ENCODE assay signal across 8 cellular contexts in genomic region chr2:38748857-38749804, GRCh38. TPM values are rescaled to one million over a fixed set of nuclear protein-coding genes. Genes with fewer than 3 reads are reported as not detected.
DNase-seq lines count a peak whose midpoint lies in the region; ATAC-seq and TF ChIP-seq lines count a peak whose summit lies in the region.

No MANE protein-coding gene starts in this region.

- WGBS in lung, 2 donors, result 54 to 57% methylated on average over 27 of the region's 27 CpGs

- H3K27me3 ChIP-seq in right atrium auricular region, result no peaks in the 10 kb centered on the region
- no peaks in the 10 kb centered on the region for H3K27me3 ChIP-seq in ascending aorta
- H3K27me3 ChIP-seq in lung (ENCODE audit: control insufficient read depth, insufficient read depth), result no peaks in the 10 kb centered on the region
- no peaks in the 10 kb centered on the region for H3K27me3 ChIP-seq in vagina

- no peak for TF ChIP-seq POLR2A in vagina (IDR thresholded peaks at IDR 0.05)

- peaks cover 54% of the 10 kb centered on the region for H3K36me3 ChIP-seq in right atrium auricular region
- peaks cover 41 to 53% of the 10 kb centered on the region in 2 donors for H3K36me3 ChIP-seq in ascending aorta
- peaks cover 17 to 39% of the 10 kb centered on the region in 2 donors for H3K36me3 ChIP-seq in lung (ENCODE audit: control insufficient read depth in 2 of 2, insufficient read depth in 2 of 2, low read length in 2 of 2)
- H3K36me3 ChIP-seq in vagina, result peaks cover 0 to 53% of the 10 kb centered on the region in 2 donors

- no peak for TF ChIP-seq CTCF in right atrium auricular region (IDR thresholded peaks at IDR 0.05)
- TF ChIP-seq CTCF in ascending aorta (IDR thresholded peaks at IDR 0.05), result no peak
- no peak for TF ChIP-seq CTCF in lung (IDR thresholded peaks at IDR 0.05; ENCODE audit: control extremely low read depth, extremely low read depth)
- no peak for TF ChIP-seq CTCF in vagina (IDR thresholded peaks at IDR 0.05)

- H3K4me1 ChIP-seq in right atrium auricular region, result peaks cover 0 to 49% of the 10 kb centered on the region in 2 donors
- H3K4me1 ChIP-seq in ascending aorta, result peaks cover 5 to 28% of the 10 kb centered on the region in 2 donors
- peaks cover 3 to 15% of the 10 kb centered on the region in 2 donors for H3K4me1 ChIP-seq in lung (ENCODE audit: control insufficient read depth in 2 of 2, insufficient read depth in 2 of 2, low read length in 2 of 2)
- H3K4me1 ChIP-seq in vagina, result peaks cover 60% of the 10 kb centered on the region

- ATAC-seq in Right ventricle myocardium inferior (no peak), lung (ENCODE audit: insufficient read depth, low FRiP score) (no peak), HG02885 (IDR thresholded peaks at IDR 0.05; ENCODE audit: poor library complexity, unreplicated experiment) (no peak)

- intact Hi-C loops in Right ventricle myocardium inferior (cut with DNase I) (loop anchor here (10.0 kb wide), 1 partner anchor 434 kb away; no protein-coding TSS in a partner anchor), ascending aorta (cut with DNase I) (no loop called here), vagina (cut with DNase I) (no loop called here)

- no peaks in the 10 kb centered on the region for H3K9me3 ChIP-seq in right atrium auricular region
- H3K9me3 ChIP-seq in ascending aorta, result no peaks in the 10 kb centered on the region
- no peaks in the 10 kb centered on the region for H3K9me3 ChIP-seq in lung (ENCODE audit: control insufficient read depth in 2 of 2, insufficient read depth in 1 of 2, low read length in 1 of 2)
- no peaks in the 10 kb centered on the region for H3K9me3 ChIP-seq in vagina

- DNase-seq in right atrium auricular region (ENCODE audit: low spot score) (no peak), Right ventricle myocardium inferior (ENCODE audit: missing footprints) (no peak), ascending aorta (ENCODE audit: low spot score in 2 of 2) (no peak), lung (ENCODE audit: low spot score) (no peak), vagina (ENCODE audit: extremely low spot score in 2 of 2) (no peak), superior temporal gyrus (ENCODE audit: extremely low spot score) (no peak), GM03348 (ENCODE audit: low spot score) (no peak)

- H3K4me3 ChIP-seq in right atrium auricular region (peak overlapping the region; percentile 66 to 93), ascending aorta (peak overlapping the region; percentile 71 to 90), lung (peak overlapping the region; percentile 28), vagina (peak overlapping the region; percentile 88 to 97)

- H3K27ac ChIP-seq in right atrium auricular region (peak overlapping the region; percentile 95 to 100), ascending aorta (peak overlapping the region in 1 of 2 donors; percentile 87), lung (ENCODE audit: low read depth in 1 of 2, low read length in 1 of 2) (no peak overlapping the region), vagina (peak overlapping the region; percentile 99)

RNA-seq across cellular contexts. Expression of gene SRSF7, which starts 2.0 kb away (rescaled TPM):
- total RNA-seq in right atrium auricular region (10 to 100 TPM; 32.1 to 44.3 TPM), Right ventricle myocardium inferior (49.7 TPM), ascending aorta (54.1 TPM), lung (100 to 1,000 TPM in 1 of 2 donors, 10 to 100 TPM in 1; 95.1 to 108 TPM), vagina (106 TPM)
- 100 to 1,000 TPM; 151 to 155 TPM for polyA plus RNA-seq in lung

RNA-seq across cellular contexts. Expression of gene GEMIN6, which starts 28.9 kb away (rescaled TPM):
- 1 to 10 TPM; 2.2 to 3.9 TPM for total RNA-seq in right atrium auricular region
- total RNA-seq in Right ventricle myocardium inferior, result 6.1 TPM
- total RNA-seq in ascending aorta, result 0.85 TPM
- 10 to 100 TPM; 10.6 to 11.3 TPM for total RNA-seq in lung
- 10 to 100 TPM in 1 of 2 donors, 1 to 10 TPM in 1; 7.1 to 18.5 TPM for polyA plus RNA-seq in lung
- 5.9 TPM for total RNA-seq in vagina

Comparison
In these comparisons a context has a peak if more than half of its experiments do, and no peak if none do; other contexts are left out.
1. H3K27ac ChIP-seq: peak in right atrium auricular region (2 of 2) and vagina (single experiment); none in lung (0 of 2).
2. H3K4me3 ChIP-seq: peak in every context shown above with its lines; median percentile 92 in vagina; 80 in ascending aorta; 80 in right atrium auricular region; 28 in lung.